ENCODE assay signal across 9 cellular contexts in the genomic region with DNA sequence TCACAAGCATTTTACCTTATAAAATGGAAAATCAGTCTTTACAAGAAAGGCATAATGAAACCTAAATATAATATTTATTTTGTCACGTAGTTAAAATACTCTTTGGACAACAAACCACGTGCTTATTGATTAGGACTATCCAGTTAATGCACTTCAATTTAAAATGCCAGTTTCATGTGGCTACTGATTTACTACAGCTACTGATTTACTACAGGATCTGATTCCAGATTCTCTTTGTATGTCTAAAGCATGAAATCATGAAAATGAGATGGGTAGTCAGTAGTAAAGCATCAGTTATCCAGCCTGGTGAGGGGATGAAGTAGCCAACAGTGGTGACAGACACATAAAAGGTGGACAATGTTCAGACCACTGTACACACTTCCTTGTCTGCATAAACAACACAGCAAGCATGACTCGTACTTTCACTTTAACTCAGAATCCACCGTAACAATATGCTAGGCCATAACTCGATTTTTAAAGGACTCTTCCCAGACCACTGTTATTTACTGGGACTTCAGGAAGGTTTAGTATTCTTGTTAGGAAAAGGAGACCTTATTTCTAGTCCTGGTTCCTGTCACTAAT. TPM values are rescaled to one million over a fixed set of nuclear protein-coding genes. Genes with fewer than 3 reads are reported as not detected.
DNase-seq lines count a peak whose midpoint lies in the region; ATAC-seq and TF ChIP-seq lines count a peak whose summit lies in the region.
"Had no signal": no experiment of that assay in that cellular context is flagged by ENCODE, and none has a peak within 500 bp of the region (broad histone marks: within the 10 kb centered on the region; RNA-seq: fewer than 3 reads in every experiment).

No MANE protein-coding gene starts in this region.

- no peaks in the 10 kb centered on the region for H3K27me3 ChIP-seq in osteoblast (ENCODE audit: insufficient read depth, low read length)
- H3K27me3 ChIP-seq in heart left ventricle: no peaks in the 10 kb centered on the region

- intact Hi-C loops in heart left ventricle (cut with DNase I): loop anchor here in 4 of 10 donors (5.0 to 10.0 kb wide), 3 partner anchors 69 to 274 kb away; no protein-coding TSS in a partner anchor

- peak; percentile 30 for DNase-seq in astrocyte of the hippocampus (ENCODE audit: low read depth, low spot score)
- no peak for DNase-seq in osteoblast (ENCODE audit: insufficient read length, low spot score, missing footprints)
- DNase-seq in stimulated activated naive CD4-positive, alpha-beta T cell (lab: John Stamatoyannopoulos, UW): no peak
- no peak for DNase-seq in heart left ventricle
- DNase-seq in NCI-H1092 (lab: John Stamatoyannopoulos, UW): no peak
- DNase-seq: NCI-H226 had no signal

- 75 to 79% (median 78%) methylated on average over 5 of the region's 5 CpGs for WGBS in heart left ventricle, 4 donors

- H3K36me3 ChIP-seq in osteoblast (ENCODE audit: insufficient read depth, low read length) (peaks cover 36% of the 10 kb centered on the region), heart left ventricle (peaks cover 0 to 100% (median 87%) of the 10 kb centered on the region in 9 donors)

- peak overlapping the region; percentile 62 for H3K4me2 ChIP-seq in osteoblast (ENCODE audit: insufficient read depth, low read length)

- ATAC-seq in GM18861 (IDR thresholded peaks at IDR 0.05; ENCODE audit: unreplicated experiment) (peak; percentile 62), HG03066 (IDR thresholded peaks at IDR 0.05; ENCODE audit: low read depth, unreplicated experiment) (peak; percentile 76), heart left ventricle (no peak), HG02571 (IDR thresholded peaks at IDR 0.05; ENCODE audit: unreplicated experiment) (no peak)

- no peaks in the 10 kb centered on the region for H4K20me1 ChIP-seq in osteoblast (ENCODE audit: insufficient read depth, low read length)

- TF ChIP-seq CTCF in osteoblast (IDR thresholded peaks at IDR 0.05; ENCODE audit: extremely low read depth, low read depth, low read length): no peak
- no peak for TF ChIP-seq CTCF in heart left ventricle (IDR thresholded peaks at IDR 0.05)

- H3K79me2 ChIP-seq in osteoblast (ENCODE audit: insufficient read depth, low read length): no peaks in the 10 kb centered on the region

- H3K4me3 ChIP-seq in osteoblast (ENCODE audit: insufficient read depth, low read length): peak overlapping the region; percentile 9
- H3K4me3 ChIP-seq in heart left ventricle: no peak overlapping the region

- H3K27ac ChIP-seq in osteoblast (ENCODE audit: low read depth, low read length): peak overlapping the region; percentile 7
- no peak overlapping the region for H3K27ac ChIP-seq in heart left ventricle

- H2AFZ ChIP-seq in osteoblast (ENCODE audit: low read length): peak overlapping the region; percentile 25

- H3K4me1 ChIP-seq in osteoblast (ENCODE audit: insufficient read depth, low read length) (peaks cover 4% of the 10 kb centered on the region), heart left ventricle (peaks cover 0 to 10% (median 0%) of the 10 kb centered on the region in 12 donors)

- TF ChIP-seq POLR2A in heart left ventricle (IDR thresholded peaks at IDR 0.05): no peak

- no peaks in the 10 kb centered on the region for H3K9me3 ChIP-seq in osteoblast (ENCODE audit: low read depth, low read length)
- H3K9me3 ChIP-seq in heart left ventricle: no peaks in the 10 kb centered on the region

RNA-seq across cellular contexts. Expression of a gene that starts 24.9 kb away (rescaled TPM):
- 52.8 and 60.7 TPM in 2 replicates for total RNA-seq in osteoblast
- 100 to 1,000 TPM; 165 to 379 (median 261) TPM for total RNA-seq in heart left ventricle
- 100 to 1,000 TPM; 129 to 147 TPM for polyA plus RNA-seq in heart left ventricle

Comparison
In these comparisons a context has a peak if more than half of its experiments do, and no peak if none do; other contexts are left out.
1. ATAC-seq: peak in GM18861 (single experiment) and HG03066 (single experiment); none in heart left ventricle (0 of 4) and HG02571 (single experiment).